ENCODE assay signal across 8 cellular contexts in genomic region chr20:51594999-51595532, GRCh38. TPM values are rescaled to one million over a fixed set of nuclear protein-coding genes. Genes with fewer than 3 reads are reported as not detected.
DNase-seq lines count a peak whose midpoint lies in the region; ATAC-seq and TF ChIP-seq lines count a peak whose summit lies in the region.

No MANE protein-coding gene starts in this region.

- H3K36me3 ChIP-seq in BLaER1 treated with 17β-estradiol and CSF1 and Interleukin-3, amounts not matched to agents 10 nM and 100 nM: 0 out of 22 replicates have a peak, but pooled peaks cover 0 to under 1% (median 0%) of the 10 kb centered on the region in 11 experiments
- no peaks in the 10 kb centered on the region for H3K36me3 ChIP-seq in right lobe of liver

- TF ChIP-seq CTCF in coronary artery (IDR thresholded peaks at IDR 0.05): peak; percentile 57
- peak; percentile 83 to 88 (median 86) for TF ChIP-seq CTCF in right lobe of liver (IDR thresholded peaks at IDR 0.05)

- H3K4me3 ChIP-seq in BLaER1 treated with 17β-estradiol and CSF1 and Interleukin-3, amounts not matched to agents 10 nM and 100 nM: no peak overlapping the region
- H3K4me3 ChIP-seq in coronary artery (no peak overlapping the region), right lobe of liver (no peak overlapping the region)

- no peaks in the 10 kb centered on the region for H4K20me1 ChIP-seq in BLaER1 treated with 17β-estradiol and CSF1 and Interleukin-3, amounts not matched to agents 10 nM and 100 nM

- peaks cover 13 to 49% (median 32%) of the 10 kb centered on the region in 10 experiments for H3K4me1 ChIP-seq in BLaER1 treated with 17β-estradiol and CSF1 and Interleukin-3, amounts not matched to agents 10 nM and 100 nM
- peaks cover 0 to 10% (median 0%) of the 10 kb centered on the region in 4 donors for H3K4me1 ChIP-seq in right lobe of liver

- peak overlapping the region in 7 of 11 experiments; percentile 7 to 54 (median 35); a peak in 10 of 22 replicates for H3K9ac ChIP-seq in BLaER1 treated with 17β-estradiol and CSF1 and Interleukin-3, amounts not matched to agents 10 nM and 100 nM

- peak overlapping the region in 8 of 11 experiments; percentile 28 to 52 (median 45); a peak in 13 of 22 replicates for H3K27ac ChIP-seq in BLaER1 treated with 17β-estradiol and CSF1 and Interleukin-3, amounts not matched to agents 10 nM and 100 nM
- peak overlapping the region in 1 of 2 donors; percentile 46 for H3K27ac ChIP-seq in coronary artery
- no peak overlapping the region for H3K27ac ChIP-seq in right lobe of liver

- ATAC-seq in GM19351 (IDR thresholded peaks at IDR 0.05; ENCODE audit: unreplicated experiment) (peak; percentile 95), HG03460 (IDR thresholded peaks at IDR 0.05; ENCODE audit: unreplicated experiment) (peak; percentile 97), right lobe of liver (peak; percentile 99 to 100 (median 99))

- WGBS in right lobe of liver (ENCODE audit: insufficient coverage, low coverage, low lambda C conversion rate, missing lambda C conversion rate): 8% methylated on average over 13 of the region's 14 CpGs

- no peak for TF ChIP-seq POLR2A in right lobe of liver (IDR thresholded peaks at IDR 0.05)

- DNase-seq in NCI-H69 (lab: John Stamatoyannopoulos, UW): peak; percentile 80
- DNase-seq in activated CD4-positive, alpha-beta T cell treated with anti-CD3 and anti-CD28 coated beads for 48 hours: peak; percentile 90
- DNase-seq in coronary artery (ENCODE audit: low spot score): peak; percentile 88
- peak; percentile 86 to 89 (median 87) for DNase-seq in right lobe of liver
- DNase-seq in stimulated activated CD4-positive, alpha-beta T cell treated with anti-CD3 and anti-CD28 coated beads, TNF-alpha, amount 100 ng/mL, for 4 hours (ENCODE audit: low read depth in 3 of 3): peak; percentile 43 to 66 (median 59)

- no peaks in the 10 kb centered on the region for H3K9me3 ChIP-seq in BLaER1 treated with 17β-estradiol and CSF1 and Interleukin-3, amounts not matched to agents 10 nM and 100 nM (replicated peaks in 1 of 11)
- no peaks in the 10 kb centered on the region for H3K9me3 ChIP-seq in right lobe of liver

- H3K27me3 ChIP-seq in BLaER1 treated with 17β-estradiol and CSF1 and Interleukin-3, amounts not matched to agents 10 nM and 100 nM: peaks cover 0 to 6% (median 0%) of the 10 kb centered on the region in 11 experiments; a peak in 1 of 22 replicates
- H3K27me3 ChIP-seq in right lobe of liver: no peaks in the 10 kb centered on the region

- H3K4me2 ChIP-seq in BLaER1 treated with 17β-estradiol and CSF1 and Interleukin-3, amounts not matched to agents 10 nM and 100 nM: peak overlapping the region; percentile 32 to 74 (median 67)

- intact Hi-C loops in right lobe of liver (cut with DNase I): loop anchor here (5.0 kb wide), 2 partner anchors 218 to 223 kb away; no protein-coding TSS in a partner anchor

RNA-seq across cellular contexts. Expression of gene NFATC2, which starts 52.5 kb away (rescaled TPM):
- 1 to 10 TPM; 3.9 to 7.1 (median 4.7) TPM for total RNA-seq in right lobe of liver

Comparison
In these comparisons a context has a peak if more than half of its experiments do, and no peak if none do; other contexts are left out.
1. H3K27ac ChIP-seq: peak in BLaER1 treated with 17β-estradiol and CSF1 and Interleukin-3, amounts not matched to agents 10 nM and 100 nM (8 of 11); none in right lobe of liver (0 of 3).
2. Peak in every context shown above with its lines, with median percentiles within 50 percentile points of each other: ATAC-seq and DNase-seq.